In genomic region chr18:42414756-42415454, GRCh38 we compare ENCODE assay signal across 12 cellular contexts.
DNase-seq lines count a peak whose midpoint lies in the region; TF ChIP-seq lines count a peak whose summit lies in the region.
"Had no signal": no experiment of that assay in that cellular context is flagged by ENCODE, and none has a peak within 500 bp of the region (broad histone marks: within the 10 kb centered on the region; RNA-seq: fewer than 3 reads in every experiment).

No MANE protein-coding gene starts in this region.

- no peaks in the 10 kb centered on the region for H3K9me2 ChIP-seq in GM23248 (ENCODE audit: insufficient read depth)

- 0 out of 2 replicates have a peak, but pooled peaks cover 12% of the 10 kb centered on the region for H3F3A ChIP-seq in GM23248 (ENCODE audit: insufficient read depth)

- peaks cover 7% of the 10 kb centered on the region; the same call in 1 of the 2 replicates for H3K4me1 ChIP-seq in GM23248 (ENCODE audit: insufficient read depth)
- H3K4me1 ChIP-seq in right atrium auricular region: no peaks in the 10 kb centered on the region
- peaks cover 40% of the 10 kb centered on the region for H3K4me1 ChIP-seq in skeletal muscle satellite cell (ENCODE audit: control insufficient read depth, insufficient read depth, low read length)

- no peak overlapping the region for H2AFZ ChIP-seq in GM23248

- H3K27ac ChIP-seq in GM23248 (peak overlapping the region; percentile 60), brain microvascular endothelial cell (peak overlapping the region; percentile 90), right atrium auricular region (peak overlapping the region; percentile 26 to 31)

- no peaks in the 10 kb centered on the region for H3K79me2 ChIP-seq in GM23248 (ENCODE audit: insufficient read depth)

- in situ Hi-C loops in GM23248 (cut with MboI): no loop called here
- in situ Hi-C loops in brain microvascular endothelial cell (cut with HindIII; ENCODE audit: low pct_ligation_motif_present, low sequenced_read_pairs): no loop called here

- H3K36me3 ChIP-seq in GM23248 (ENCODE audit: low read depth) (no peaks in the 10 kb centered on the region), brain microvascular endothelial cell (replicated peaks) (no peaks in the 10 kb centered on the region), right atrium auricular region (no peaks in the 10 kb centered on the region), skeletal muscle satellite cell (ENCODE audit: insufficient read depth, low read length) (no peaks in the 10 kb centered on the region)

- H3K4me2 ChIP-seq in GM23248 (ENCODE audit: unreplicated experiment): peak overlapping the region; percentile 45
- H3K4me2 ChIP-seq in skeletal muscle satellite cell (ENCODE audit: low read length): peak overlapping the region; percentile 62

- TF ChIP-seq CTCF in brain microvascular endothelial cell (IDR thresholded peaks at IDR 0.05; ENCODE audit: low read depth, low read length, missing control alignments) (no peak), right atrium auricular region (IDR thresholded peaks at IDR 0.05) (no peak)

- H3K9ac ChIP-seq in GM23248: no peak overlapping the region
- peak overlapping the region; percentile 55 for H3K9ac ChIP-seq in skeletal muscle satellite cell (ENCODE audit: low read depth, low read length)

- no peak overlapping the region for H3K4me3 ChIP-seq in GM23248
- no peak overlapping the region for H3K4me3 ChIP-seq in brain microvascular endothelial cell (ENCODE audit: low read depth, low read length)
- no peak overlapping the region for H3K4me3 ChIP-seq in right atrium auricular region
- H3K4me3 ChIP-seq in skeletal muscle satellite cell (ENCODE audit: low read length): peak overlapping the region; percentile 36

- 19 to 22% methylated on average over 7 of the region's 7 CpGs for whole genome bisulfite sequencing in GM23248 (ENCODE audit: low coverage in 1 of 2, low lambda C conversion rate in 2 of 2, missing lambda C conversion rate in 2 of 2), 2 experiments

- H3K9me3 ChIP-seq in GM23248 (ENCODE audit: low read depth) (no peaks in the 10 kb centered on the region), right atrium auricular region (no peaks in the 10 kb centered on the region), skeletal muscle satellite cell (replicated peaks; ENCODE audit: low read length) (no peaks in the 10 kb centered on the region)

- DNase-seq in GM23248 (peak; percentile 75), brain microvascular endothelial cell (peak; percentile 87), right atrium auricular region (ENCODE audit: low spot score) (peak; percentile 66), midbrain (lab: John Stamatoyannopoulos, UW) (no peak), NCI-H82 (lab: John Stamatoyannopoulos, UW) (no peak), COR-L47 (lab: John Stamatoyannopoulos, UW) (no peak)
- DNase-seq in activated CD4-positive, alpha-beta T cell treated with anti-CD3 and anti-CD28 coated beads, Interleukin-2, amount 50 U/mL, for 48 hours: no peak
- DNase-seq: activated CD4-positive, alpha-beta memory T cell treated with anti-CD3 and anti-CD28 coated beads for 36 hours; activated naive CD4-positive, alpha-beta T cell treated with anti-CD3 and anti-CD28 coated beads, Interleukin-2, amount 50 U/mL, for 16 hours; naive B cell; stimulated activated CD4-positive, alpha-beta T cell treated with anti-CD3 and anti-CD28 coated beads, Interleukin-12 subunit alpha, Interleukin-12 subunit beta, amount 100 ng/mL, for 4 hours had no signal

- H4K20me1 ChIP-seq in GM23248 (ENCODE audit: insufficient read depth): no peaks in the 10 kb centered on the region

- no peaks in the 10 kb centered on the region for H3K27me3 ChIP-seq in GM23248 (replicated peaks; ENCODE audit: insufficient read depth)
- H3K27me3 ChIP-seq in brain microvascular endothelial cell (replicated peaks): no peaks in the 10 kb centered on the region
- no peaks in the 10 kb centered on the region for H3K27me3 ChIP-seq in right atrium auricular region
- no peaks in the 10 kb centered on the region for H3K27me3 ChIP-seq in skeletal muscle satellite cell (ENCODE audit: control insufficient read depth, insufficient read depth, low read length)

Comparison
In these comparisons a context has a peak if more than half of its experiments do, and no peak if none do; other contexts are left out.
1. DNase-seq: peak in GM23248 (single experiment), brain microvascular endothelial cell (single experiment) and right atrium auricular region (single experiment); none in midbrain (single experiment), activated CD4-positive, alpha-beta T cell treated with anti-CD3 and anti-CD28 coated beads, Interleukin-2, amount 50 U/mL, for 48 hours (0 of 2), NCI-H82 (single experiment) and COR-L47 (single experiment).
2. H3K27ac ChIP-seq: peak in every context shown above with its lines; median percentile 90 in brain microvascular endothelial cell; 60 in GM23248; 28 in right atrium auricular region.